ENCODE assay signal across 8 cellular contexts in genomic region chr2:231671617-231672350, GRCh38. TPM values are rescaled to one million over a fixed set of nuclear protein-coding genes. Genes with fewer than 3 reads are reported as not detected.
DNase-seq lines count a peak whose midpoint lies in the region; ATAC-seq and TF ChIP-seq lines count a peak whose summit lies in the region.

No MANE protein-coding gene starts in this region.

- H3K9me3 ChIP-seq in DOHH2 (ENCODE audit: control insufficient read depth, insufficient read depth, low read length) (no peaks in the 10 kb centered on the region), MM.1S (replicated peaks; ENCODE audit: insufficient read depth, low read length) (no peaks in the 10 kb centered on the region), GM23248 (ENCODE audit: low read depth) (no peaks in the 10 kb centered on the region)

- peak overlapping the region; percentile 94 for H3K4me3 Mint-ChIP-seq in memory B cell

- H3K27ac Mint-ChIP-seq in memory B cell = peak overlapping the region; percentile 99

- no peaks in the 10 kb centered on the region for H3K9me2 ChIP-seq in DOHH2 (replicated peaks; ENCODE audit: control insufficient read depth, low read length)
- no peaks in the 10 kb centered on the region for H3K9me2 ChIP-seq in MM.1S (replicated peaks; ENCODE audit: insufficient read depth, low read length)
- no peaks in the 10 kb centered on the region for H3K9me2 ChIP-seq in GM23248 (ENCODE audit: insufficient read depth)

- H3K27ac ChIP-seq in DOHH2 (ENCODE audit: low read depth, low read length) (peak overlapping the region; percentile 99), MM.1S (ENCODE audit: low read length) (peak overlapping the region; percentile 91), GM23248 (no peak overlapping the region)

- no peaks in the 10 kb centered on the region for H3K36me3 Mint-ChIP-seq in memory B cell

- ATAC-seq in GM21390 (IDR thresholded peaks at IDR 0.05; ENCODE audit: unreplicated experiment) (peak; percentile 42), memory B cell (ENCODE audit: low read depth) (peak; percentile 41)

- H3K36me3 ChIP-seq in DOHH2 (ENCODE audit: control insufficient read depth, low read length) (peaks cover 15% of the 10 kb centered on the region), MM.1S (replicated peaks; ENCODE audit: insufficient read depth, low read length) (no peaks in the 10 kb centered on the region), GM23248 (ENCODE audit: low read depth) (no peaks in the 10 kb centered on the region)

- H3K9me3 Mint-ChIP-seq in memory B cell = no peaks in the 10 kb centered on the region

- H4K20me1 ChIP-seq in DOHH2 (ENCODE audit: control insufficient read depth, insufficient read depth, low read depth, low read length) (no peaks in the 10 kb centered on the region), MM.1S (ENCODE audit: insufficient read depth, low read length) (no peaks in the 10 kb centered on the region), GM23248 (ENCODE audit: insufficient read depth) (no peaks in the 10 kb centered on the region)

- H3K27me3 Mint-ChIP-seq in memory B cell = no peaks in the 10 kb centered on the region

- DNase-seq in MM.1S = peak; percentile 90
- DNase-seq in memory B cell (ENCODE audit: low spot score in 2 of 2) = peak; percentile 73 to 80
- DNase-seq in stimulated activated CD4-positive, alpha-beta T cell treated with anti-CD3 and anti-CD28 coated beads, Interleukin-2, amount 100 ng/mL, for 48 hours = no peak
- no peak for DNase-seq in NCI-H128 (lab: John Stamatoyannopoulos, UW; ENCODE audit: unreplicated experiment)
- no peak for DNase-seq in GM23248
- DNase-seq in activated effector memory CD4-positive, alpha-beta T cell treated with Interleukin-2 at 50 U/mL for 16 hours = no peak

- H3K4me2 ChIP-seq in DOHH2 (ENCODE audit: low read length) = peak overlapping the region; percentile 99
- peak overlapping the region; percentile 98 for H3K4me2 ChIP-seq in MM.1S (ENCODE audit: low read depth, low read length)
- H3K4me2 ChIP-seq in GM23248 (ENCODE audit: unreplicated experiment) = no peak overlapping the region

- 83 to 85% methylated on average over 19 of the region's 19 CpGs for WGBS in GM23248 (ENCODE audit: low coverage in 1 of 2, low lambda C conversion rate in 2 of 2, missing lambda C conversion rate in 2 of 2), 2 experiments

- peaks cover 96% of the 10 kb centered on the region for H3K4me1 ChIP-seq in DOHH2 (ENCODE audit: control insufficient read depth, low read length)
- peaks cover 31% of the 10 kb centered on the region for H3K4me1 ChIP-seq in MM.1S (ENCODE audit: low read length)
- peaks cover 5% of the 10 kb centered on the region; the same call in 1 of the 2 replicates for H3K4me1 ChIP-seq in GM23248 (ENCODE audit: insufficient read depth)

- TF ChIP-seq CTCF in DOHH2 (IDR thresholded peaks at IDR 0.05; ENCODE audit: low read depth, low read length, poor library complexity, severe bottlenecking) (no peak), MM.1S (IDR thresholded peaks at IDR 0.05; ENCODE audit: low read length) (no peak)

- H3K4me3 ChIP-seq in DOHH2 (ENCODE audit: low read length) = peak overlapping the region; percentile 86
- H3K4me3 ChIP-seq in MM.1S (ENCODE audit: low read length) = peak overlapping the region; percentile 60
- no peak overlapping the region for H3K4me3 ChIP-seq in GM23248

- peaks cover 61% of the 10 kb centered on the region for H3K4me1 Mint-ChIP-seq in memory B cell

- H3K27me3 ChIP-seq in DOHH2 (ENCODE audit: control insufficient read depth, low read length) (no peaks in the 10 kb centered on the region), MM.1S (replicated peaks; ENCODE audit: insufficient read depth, low read length) (no peaks in the 10 kb centered on the region), GM23248 (replicated peaks; ENCODE audit: insufficient read depth) (no peaks in the 10 kb centered on the region)

- in situ Hi-C loops in GM23248 (cut with MboI) = no loop called here

- H3K9ac ChIP-seq in MM.1S (ENCODE audit: low read length) (peak overlapping the region; percentile 70), GM23248 (no peak overlapping the region)

- peak overlapping the region; percentile 46 for H2AFZ ChIP-seq in MM.1S (ENCODE audit: low read length)
- H2AFZ ChIP-seq in GM23248 = no peak overlapping the region

- H3F3A ChIP-seq in DOHH2 (ENCODE audit: control insufficient read depth, insufficient read depth) (peaks cover 64% of the 10 kb centered on the region), MM.1S (ENCODE audit: insufficient read depth, low read length) (peaks cover 18% of the 10 kb centered on the region), GM23248 (ENCODE audit: insufficient read depth) (peaks cover 4% of the 10 kb centered on the region; the same call in 1 of the 2 replicates)

- H3K79me2 ChIP-seq in DOHH2 (ENCODE audit: control insufficient read depth, low read length) (peaks cover 9% of the 10 kb centered on the region), MM.1S (ENCODE audit: low read length) (no peaks in the 10 kb centered on the region), GM23248 (ENCODE audit: insufficient read depth) (no peaks in the 10 kb centered on the region)

RNA-seq across cellular contexts. Expression of gene PTMA, which starts 36.5 kb away (rescaled TPM):
- total RNA-seq in GM23248 (2014; rRNA removed; shearing (Covaris generic)) = 301 and 318 TPM in 2 replicates
- 570 and 594 TPM in 2 replicates for polyA plus RNA-seq in GM23248 (2016; fragmentation: Nextera tagmentation; extraction: Ambion mirVana)

Comparison
In these comparisons a context has a peak if more than half of its experiments do, and no peak if none do; other contexts are left out.
1. DNase-seq: peak in MM.1S (single experiment) and memory B cell (2 of 2); none in stimulated activated CD4-positive, alpha-beta T cell treated with anti-CD3 and anti-CD28 coated beads, Interleukin-2, amount 100 ng/mL, for 48 hours (0 of 2), NCI-H128 (single experiment), GM23248 (single experiment) and activated effector memory CD4-positive, alpha-beta T cell treated with Interleukin-2 at 50 U/mL for 16 hours (single experiment).